Comparison of ENCODE assay signal across 5 cellular contexts in genomic region chr2:29774624-29775023, GRCh38.
"Had no signal": no experiment of that assay in that cellular context is flagged by ENCODE, and none has a peak within 500 bp of the region (broad histone marks: within the 10 kb centered on the region; RNA-seq: fewer than 3 reads in every experiment).

No MANE protein-coding gene starts in this region.

- H3K4me1 Mint-ChIP-seq: GM23338, IgD-negative memory B cell had no signal

- H3K9me3 Mint-ChIP-seq: GM23338, H9, IgD-negative memory B cell had no signal

- H3K4me3 Mint-ChIP-seq: GM23338, H9, IgD-negative memory B cell had no signal

- H3K27ac Mint-ChIP-seq: GM23338, H9 had no signal

- DNase-seq: H9, HCEC 1CT, KG1 had no signal

- ATAC-seq: GM23338 had no signal

- H3K36me3 Mint-ChIP-seq: IgD-negative memory B cell had no signal

- H3K4me3 ChIP-seq: GM23338 had no signal
